Comparison of ENCODE assay signal across 28 cellular contexts in genomic region chr17:41503202-41503601, GRCh38. TPM values are rescaled to one million over a fixed set of nuclear protein-coding genes. Genes with fewer than 3 reads are reported as not detected.
DNase-seq lines count a peak whose midpoint lies in the region; ATAC-seq, FAIRE-seq and TF ChIP-seq lines count a peak whose summit lies in the region.
"Had no signal": no experiment of that assay in that cellular context is flagged by ENCODE, and none has a peak within 500 bp of the region (broad histone marks: within the 10 kb centered on the region; RNA-seq: fewer than 3 reads in every experiment).

No MANE protein-coding gene starts in this region.

- H4K20me1 ChIP-seq in IMR-90 (ENCODE audit: insufficient read depth, low read length) (no peaks in the 10 kb centered on the region), K562 (replicated peaks; ENCODE audit: control insufficient read depth, insufficient read depth, low read length) (no peaks in the 10 kb centered on the region)
- H4K20me1 ChIP-seq: BLaER1 treated with 17β-estradiol and CSF1 and Interleukin-3, amounts not matched to agents 10 nM and 100 nM had no signal

- H3K4me2 ChIP-seq in IMR-90 (ENCODE audit: low read depth, low read length) (no peak overlapping the region), K562 (ENCODE audit: insufficient read depth, low read length) (no peak overlapping the region)
- H3K4me2 ChIP-seq: BLaER1 treated with 17β-estradiol and CSF1 and Interleukin-3, amounts not matched to agents 10 nM and 100 nM had no signal

- TF ChIP-seq RAD21 in IMR-90 (IDR thresholded peaks at IDR 0.05; ENCODE audit: low read length) (no peak), K562 (CRISPR knock-in tag; conservative IDR thresholded peaks at IDR 0.05 in 1 of 2, IDR thresholded peaks at IDR 0.05 in 1 of 2) (no peak)

- no peak overlapping the region for H4K91ac ChIP-seq in IMR-90 (ENCODE audit: insufficient read depth, low read depth, low read length)

- no peak overlapping the region for H2BK20ac ChIP-seq in IMR-90 (ENCODE audit: low read depth, low read length)

- H4K8ac ChIP-seq in IMR-90 (ENCODE audit: low read depth in 2 of 2, low read length in 2 of 2): no peak overlapping the region

- H3K18ac ChIP-seq in IMR-90 (ENCODE audit: low read depth, low read length): no peak overlapping the region

- CTCF ChIA-PET in IMR-90 (lab: Yijun Ruan, JAX): interaction anchor here (1.0 to 1.5 kb wide), 2 partner anchors 45 to 160 kb away, joined by 3 to 4 read pairs; no protein-coding TSS in a partner anchor
- CTCF ChIA-PET in K562 (lab: Yijun Ruan, JAX; ENCODE audit: low intra/inter-chr PET ratio): no interaction called here
- CTCF ChIA-PET in HEK293T (lab: Yijun Ruan, JAX): interaction anchor here (1.1 kb wide), 1 partner anchor 160 kb away, joined by 3 read pairs; no protein-coding TSS in a partner anchor

- no peaks in the 10 kb centered on the region; the same call in 1 of the 2 replicates for H3K27me3 ChIP-seq in IMR-90 (ENCODE audit: control insufficient read depth, insufficient read depth, low read length)
- no peaks in the 10 kb centered on the region for H3K27me3 ChIP-seq in K562 (ENCODE audit: control insufficient read depth in 2 of 2, insufficient read depth in 2 of 2, low read length in 2 of 2)
- H3K27me3 ChIP-seq in esophagus squamous epithelium: peaks cover 0 to 7% (median 0%) of the 10 kb centered on the region in 4 donors
- H3K27me3 ChIP-seq in vagina: no peaks in the 10 kb centered on the region
- H3K27me3 ChIP-seq: BE2C; BLaER1 treated with 17β-estradiol and CSF1 and Interleukin-3, amounts not matched to agents 10 nM and 100 nM had no signal

- H2AK9ac ChIP-seq in IMR-90 (replicated peaks; ENCODE audit: low read depth, low read length, poor library complexity): no peak overlapping the region

- H2BK5ac ChIP-seq in IMR-90 (ENCODE audit: low read depth, low read length, poor library complexity, severe bottlenecking): no peak overlapping the region

- H2BK120ac ChIP-seq in IMR-90 (ENCODE audit: low read depth, low read length): no peak overlapping the region

- POLR2A ChIA-PET in IMR-90 (lab: Charles Lee; ENCODE audit: unreplicated experiment): no interaction called here
- POLR2A ChIA-PET in K562 (lab: Yijun Ruan, JAX): interaction anchor here (0.7 to 1.2 kb wide), 2 partner anchors 8 to 18 kb away, joined by 3 read pairs; no protein-coding TSS in a partner anchor
- POLR2A ChIA-PET in HEK293T (lab: Yijun Ruan, JAX): interaction anchor here (1.5 kb wide), 1 partner anchor 12 kb away, joined by 4 read pairs; no protein-coding TSS in a partner anchor

- TF ChIP-seq POLR2A in IMR-90 (IDR thresholded peaks at IDR 0.05; ENCODE audit: low read depth, low read length) (no peak), K562 (conservative IDR thresholded peaks at IDR 0.05) (no peak), esophagus squamous epithelium (IDR thresholded peaks at IDR 0.05) (no peak), vagina (IDR thresholded peaks at IDR 0.05) (no peak)

- no peak for TF ChIP-seq CTCF in IMR-90 (conservative IDR thresholded peaks at IDR 0.05; ENCODE audit: low read depth, low read length)
- no peak for TF ChIP-seq CTCF in K562 (IDR thresholded peaks at IDR 0.05 in 2 of 3, conservative IDR thresholded peaks at IDR 0.05 in 1 of 3; ENCODE audit: insufficient read depth in 2 of 3, low read depth in 1 of 3, low read length in 3 of 3)
- no peak for TF ChIP-seq CTCF in esophagus squamous epithelium (IDR thresholded peaks at IDR 0.05)
- TF ChIP-seq CTCF in vagina (IDR thresholded peaks at IDR 0.05): no peak

- H3K56ac ChIP-seq in IMR-90 (ENCODE audit: extremely low read depth, insufficient read depth, low read length): no peak overlapping the region

- no peak for TF ChIP-seq EP300 in K562 (IDR thresholded peaks at IDR 0.05; ENCODE audit: low read length)

- WGBS in IMR-90 (ENCODE audit: extremely low coverage in 2 of 2, insufficient read length in 1 of 2), 2 experiments: 100% methylated on average over 1 of the region's 9 CpGs; no CpG with 5 or more reads in 1 of the 2 experiments
- 85% methylated on average over 9 of the region's 9 CpGs for WGBS in K562 (ENCODE audit: insufficient coverage, low coverage, missing lambda C conversion rate)
- WGBS in esophagus squamous epithelium, 2 donors: 58 to 60% methylated on average over 3 to 8 of the region's 9 CpGs

- in situ Hi-C loops in IMR-90 (cut with MboI; ENCODE audit: low sequenced_read_pairs): no loop called here
- in situ Hi-C loops in K562 (cut with MboI): no loop called here

- FAIRE-seq in K562 (lab: Jason Lieb, UNC): no peak
- FAIRE-seq: A204.1, D721Med, GM12878, GM19239 had no signal

- no peak overlapping the region for H4K5ac ChIP-seq in IMR-90 (ENCODE audit: low read depth, low read length)

- H3K36me3 ChIP-seq in IMR-90 (ENCODE audit: control insufficient read depth, insufficient read depth, low read length) (no peaks in the 10 kb centered on the region), K562 (ENCODE audit: control insufficient read depth, insufficient read depth, low read length) (no peaks in the 10 kb centered on the region; the same call in 2 of the 3 replicates), esophagus squamous epithelium (peaks cover 0 to 42% (median 0%) of the 10 kb centered on the region in 3 donors), vagina (no peaks in the 10 kb centered on the region)
- H3K36me3 ChIP-seq: BE2C; BLaER1 treated with 17β-estradiol and CSF1 and Interleukin-3, amounts not matched to agents 10 nM and 100 nM had no signal

- no peak overlapping the region for H2BK15ac ChIP-seq in IMR-90 (ENCODE audit: low read depth, low read length)

- no peaks in the 10 kb centered on the region for H3K79me2 ChIP-seq in K562 (ENCODE audit: control insufficient read depth, insufficient read depth, low read length)

- no peak overlapping the region for H3K27ac ChIP-seq in IMR-90 (ENCODE audit: insufficient read depth, low read length)
- H3K27ac ChIP-seq in K562 (ENCODE audit: extremely low read depth, low read depth, low read length): no peak overlapping the region
- peak overlapping the region; percentile 39 to 92 (median 88) for H3K27ac ChIP-seq in esophagus squamous epithelium
- peak overlapping the region; percentile 47 for H3K27ac ChIP-seq in vagina
- H3K27ac ChIP-seq: 22Rv1; BLaER1 treated with 17β-estradiol and CSF1 and Interleukin-3, amounts not matched to agents 10 nM and 100 nM; GM23248 had no signal

- intact Hi-C loops in IMR-90 (cut with micrococcal nuclease) (no loop called here), K562 (cut with micrococcal nuclease) (no loop called here), esophagus squamous epithelium (cut with DNase I) (no loop called here), vagina (cut with DNase I) (no loop called here)

- no peak overlapping the region for H3K14ac ChIP-seq in IMR-90 (replicated peaks; ENCODE audit: low read depth, low read length)

- peak overlapping the region; percentile 55; the same call in 1 of the 2 replicates for H2AK5ac ChIP-seq in IMR-90 (ENCODE audit: low read depth, low read length)

- H3K9me1 ChIP-seq in IMR-90 (ENCODE audit: insufficient read depth, low read length) (peaks cover 13% of the 10 kb centered on the region), K562 (ENCODE audit: control insufficient read depth, insufficient read depth, low read length) (no peaks in the 10 kb centered on the region)

- H3K9ac ChIP-seq in IMR-90 (ENCODE audit: low read depth, low read length) (no peak overlapping the region), K562 (ENCODE audit: insufficient read depth in 1 of 2, low read depth in 2 of 2, low read length in 2 of 2) (no peak overlapping the region)
- H3K9ac ChIP-seq: BLaER1 treated with 17β-estradiol and CSF1 and Interleukin-3, amounts not matched to agents 10 nM and 100 nM; GM23248 had no signal

- BruUV-seq in IMR-90 (replicated peaks; lab: Mats Ljungman, UMichigan) (no TSS peak), K562 (replicated peaks; lab: Mats Ljungman, UMichigan) (no TSS peak)

- H3K23ac ChIP-seq in IMR-90 (ENCODE audit: low read depth, low read length): no peak overlapping the region

- H3K9me3 ChIP-seq in IMR-90 (ENCODE audit: control insufficient read depth, insufficient read depth, low read length) (no peaks in the 10 kb centered on the region), K562 (replicated peaks; ENCODE audit: control insufficient read depth, insufficient read depth, low read depth, low read length) (no peaks in the 10 kb centered on the region), esophagus squamous epithelium (no peaks in the 10 kb centered on the region), vagina (no peaks in the 10 kb centered on the region)
- H3K9me3 ChIP-seq: BE2C; BLaER1 treated with 17β-estradiol and CSF1 and Interleukin-3, amounts not matched to agents 10 nM and 100 nM had no signal

- ATAC-seq in IMR-90 (ENCODE audit: low read depth): no peak
- no peak for ATAC-seq in K562
- ATAC-seq: GM12878, HCT116 had no signal

- H3K4me1 ChIP-seq in IMR-90 (ENCODE audit: control insufficient read depth, insufficient read depth, low read length): peaks cover 16% of the 10 kb centered on the region
- H3K4me1 ChIP-seq in K562 (replicated peaks in 1 of 2; ENCODE audit: control insufficient read depth in 2 of 2, insufficient read depth in 2 of 2, low read length in 2 of 2): peaks cover 49 to 62% of the 10 kb centered on the region in 2 experiments
- H3K4me1 ChIP-seq in esophagus squamous epithelium: peaks cover 6 to 94% (median 32%) of the 10 kb centered on the region in 3 donors
- peaks cover 36% of the 10 kb centered on the region for H3K4me1 ChIP-seq in vagina

- H2AFZ ChIP-seq in IMR-90 (replicated peaks; ENCODE audit: low read length, poor library complexity) (no peak overlapping the region), K562 (ENCODE audit: low read depth, low read length) (no peak overlapping the region)
- H2AFZ ChIP-seq: GM23248 had no signal

- H3K79me1 ChIP-seq in IMR-90 (ENCODE audit: low read depth in 1 of 2, low read length in 2 of 2): no peaks in the 10 kb centered on the region

- no peak overlapping the region; the same call in 1 of the 2 replicates for H3K4ac ChIP-seq in IMR-90 (ENCODE audit: low read depth, low read length)

- H3K4me3 ChIP-seq in IMR-90 (ENCODE audit: insufficient read depth, low read depth, low read length) (no peak overlapping the region), K562 (no peak overlapping the region), esophagus squamous epithelium (peak overlapping the region; percentile 45 to 56 (median 53)), vagina (peak overlapping the region in 1 of 2 donors; percentile 30)
- H3K4me3 ChIP-seq: BLaER1 treated with 17β-estradiol and CSF1 and Interleukin-3, amounts not matched to agents 10 nM and 100 nM; GM12878; GM23248 had no signal

- dilution Hi-C loops in IMR-90 (cut with HindIII; ENCODE audit: low sequenced_read_pairs, unreplicated experiment): no loop called here

- DNase-seq in IMR-90 (no peak), K562 (ENCODE audit: extremely low read depth in 1 of 4, low spot score in 3 of 4) (no peak), esophagus squamous epithelium (lab: John Stamatoyannopoulos, UW) (no peak), vagina (ENCODE audit: extremely low spot score in 2 of 2) (no peak), ecto neural progenitor cell (ENCODE audit: low spot score) (no peak), SW480 (ENCODE audit: low spot score) (no peak), HEK293T (ENCODE audit: extremely low spot score) (no peak)
- DNase-seq: ACHN; AML-193; BE2C; CD4-positive, alpha-beta T cell; CD8-positive, alpha-beta memory T cell; DMS 273 treated with DMSO at 0.1 percent for 48 hours; DMS79; EL; GDM1; GM23248; H9; HFFc6 had no signal

RNA-seq across cellular contexts. Expression of gene KRT13, which starts 2.2 kb away (rescaled TPM):
- total RNA-seq in IMR-90 (2012; rRNA removed) (0.18 and 0.28 TPM in 2 replicates), K562 (2014; rRNA removed) (1.1 TPM in 1 of 2 replicates, not detected in the other), K562 (2014; rRNA removed; fragmentation: Illumina TruSeq; extraction: Trizol) (not detected in 2 replicates), K562 (2015; rRNA removed; fragmentation: Illumina TruSeq; extraction: Trizol) (0.11 TPM in 1 of 2 replicates, not detected in the other), K562 (2021) (0.22 TPM in 1 of 2 replicates, not detected in the other), esophagus squamous epithelium (over 10,000 TPM; 27,182 to 79,363 (median 33,601) TPM), vagina (10,968 TPM)
- polyA plus RNA-seq in IMR-90 (2012; rRNA removed) (0.56 and 0.60 TPM in 2 replicates), K562 (2011; rRNA removed) (0.16 and 0.26 TPM in 2 replicates), K562 (2014; fragmentation: Illumina TruSeq; extraction: Trizol) (0.30 TPM in 1 of 2 replicates, not detected in the other), K562 (2014; fragmentation: Nextera tagmentation; extraction: Ambion mirVana) (under 1 TPM in 1 of 2 experiments, not detected in 1; 0.13 TPM), K562 (2014; rRNA removed) (0.28 TPM in 1 of 2 replicates, not detected in the other)
- 0.42 and 0.44 TPM in 2 replicates for polyA plus RNA-seq in IMR-90 (2012; cell fraction: cytosol; rRNA removed)
- polyA plus RNA-seq in IMR-90 (2012; cell fraction: nucleus; rRNA removed; ENCODE audit: low replicate concordance): 0.61 and 0.87 TPM in 2 replicates
- 0.21 and 0.76 TPM in 2 replicates for total RNA-seq in K562 (2011; cell fraction: chromatin; rRNA removed; ENCODE audit: low replicate concordance)
- total RNA-seq in K562 (2011; cell fraction: nucleolus; rRNA removed): not detected in 2 replicates
- not detected in 2 replicates for total RNA-seq in K562 (2011; cell fraction: nucleoplasm; rRNA removed)
- polyA plus RNA-seq in K562 (2011; cell fraction: cytosol; rRNA removed): 0.48 and 0.58 TPM in 2 replicates
- polyA plus RNA-seq in K562 (2011; cell fraction: nucleus; rRNA removed): 0.93 and 3.3 TPM in 2 replicates
- polyA plus RNA-seq in K562 (2012): 0.17 and 0.36 TPM in 2 replicates
- polyA minus RNA-seq in K562 (2011; rRNA and poly(A)+ RNA removed): 0.15 and 0.28 TPM in 2 replicates
- polyA minus RNA-seq in K562 (2011; cell fraction: cytosol; rRNA and poly(A)+ RNA removed): not detected in 2 replicates
- polyA minus RNA-seq in K562 (2011; cell fraction: nucleus; rRNA and poly(A)+ RNA removed): 0.22 and 0.54 TPM in 2 replicates
- total RNA-seq: CD4-positive, alpha-beta T cell; CD8-positive, alpha-beta memory T cell; GM12878; GM23248; H4; H9; HFFc6 had no signal
- polyA plus RNA-seq: CD14-positive monocyte; CD8-positive, alpha-beta memory T cell; GM12878; GM23248 had no signal

RNA-seq across cellular contexts. Expression of gene KRT36, which starts 13.5 kb away (rescaled TPM):
- total RNA-seq in IMR-90 (2012; rRNA removed) (not detected in 2 replicates), K562 (2014; rRNA removed) (not detected in 2 replicates), K562 (2014; rRNA removed; fragmentation: Illumina TruSeq; extraction: Trizol) (not detected in 2 replicates), K562 (2015; rRNA removed; fragmentation: Illumina TruSeq; extraction: Trizol) (not detected in 2 replicates), K562 (2021) (not detected in 2 replicates), esophagus squamous epithelium (under 1 TPM in 1 of 4 donors, not detected in 3; 0.38 TPM), vagina (not detected)
- polyA plus RNA-seq in IMR-90 (2012; rRNA removed) (not detected in 2 replicates), K562 (2011; rRNA removed) (0.04 TPM in 2 replicates), K562 (2014; fragmentation: Illumina TruSeq; extraction: Trizol) (not detected in 2 replicates), K562 (2014; fragmentation: Nextera tagmentation; extraction: Ambion mirVana) (not detected), K562 (2014; rRNA removed) (not detected in 2 replicates)
- 0.03 TPM in 1 of 2 replicates, not detected in the other for polyA plus RNA-seq in IMR-90 (2012; cell fraction: cytosol; rRNA removed)
- polyA plus RNA-seq in IMR-90 (2012; cell fraction: nucleus; rRNA removed; ENCODE audit: low replicate concordance): not detected in 2 replicates
- total RNA-seq in K562 (2011; cell fraction: chromatin; rRNA removed; ENCODE audit: low replicate concordance): not detected in 2 replicates
- total RNA-seq in K562 (2011; cell fraction: nucleolus; rRNA removed): not detected in 2 replicates
- total RNA-seq in K562 (2011; cell fraction: nucleoplasm; rRNA removed): not detected in 2 replicates
- polyA plus RNA-seq in K562 (2011; cell fraction: cytosol; rRNA removed): 0.03 and 0.06 TPM in 2 replicates
- 0.20 TPM in 1 of 2 replicates, not detected in the other for polyA plus RNA-seq in K562 (2011; cell fraction: nucleus; rRNA removed)
- not detected in 2 replicates for polyA plus RNA-seq in K562 (2012)
- polyA minus RNA-seq in K562 (2011; rRNA and poly(A)+ RNA removed): not detected in 2 replicates
- not detected in 2 replicates for polyA minus RNA-seq in K562 (2011; cell fraction: cytosol; rRNA and poly(A)+ RNA removed)
- polyA minus RNA-seq in K562 (2011; cell fraction: nucleus; rRNA and poly(A)+ RNA removed): not detected in 2 replicates
- total RNA-seq: CD4-positive, alpha-beta T cell; CD8-positive, alpha-beta memory T cell; GM12878; GM23248; H4; H9; HFFc6 had no signal
- polyA plus RNA-seq: CD8-positive, alpha-beta memory T cell; GM12878; GM23248 had no signal

RNA-seq across cellular contexts. Expression of gene KRT15, which starts 15.5 kb away (rescaled TPM):
- total RNA-seq in IMR-90 (2012; rRNA removed) (2.9 and 3.6 TPM in 2 replicates), K562 (2014; rRNA removed) (0.37 and 2.4 TPM in 2 replicates), K562 (2014; rRNA removed; fragmentation: Illumina TruSeq; extraction: Trizol) (0.44 and 0.89 TPM in 2 replicates), K562 (2015; rRNA removed; fragmentation: Illumina TruSeq; extraction: Trizol) (0.29 and 0.68 TPM in 2 replicates), K562 (2021) (0.34 and 0.95 TPM in 2 replicates), esophagus squamous epithelium (1,000 to 10,000 TPM in 3 of 4 donors, 100 to 1,000 TPM in 1; 743 to 2,833 (median 2,484) TPM), vagina (931 TPM)
- polyA plus RNA-seq in IMR-90 (2012; rRNA removed) (5.3 and 7.6 TPM in 2 replicates), K562 (2011; rRNA removed) (2.1 and 4.4 TPM in 2 replicates), K562 (2014; fragmentation: Illumina TruSeq; extraction: Trizol) (0.49 and 1.1 TPM in 2 replicates), K562 (2014; fragmentation: Nextera tagmentation; extraction: Ambion mirVana) (under 1 TPM; 0.28 to 0.60 TPM), K562 (2014; rRNA removed) (0.56 and 2.0 TPM in 2 replicates)
- polyA plus RNA-seq in IMR-90 (2012; cell fraction: cytosol; rRNA removed): 3.4 and 3.7 TPM in 2 replicates
- 17.3 and 18.6 TPM in 2 replicates for polyA plus RNA-seq in IMR-90 (2012; cell fraction: nucleus; rRNA removed; ENCODE audit: low replicate concordance)
- total RNA-seq in K562 (2011; cell fraction: chromatin; rRNA removed; ENCODE audit: low replicate concordance): 2.1 and 4.1 TPM in 2 replicates
- 1.6 and 2.8 TPM in 2 replicates for total RNA-seq in K562 (2011; cell fraction: nucleolus; rRNA removed)
- total RNA-seq in K562 (2011; cell fraction: nucleoplasm; rRNA removed): 1.2 and 3.0 TPM in 2 replicates
- 1.7 and 2.4 TPM in 2 replicates for polyA plus RNA-seq in K562 (2011; cell fraction: cytosol; rRNA removed)
- polyA plus RNA-seq in K562 (2011; cell fraction: nucleus; rRNA removed): 1.9 and 8.5 TPM in 2 replicates
- 1.1 and 1.4 TPM in 2 replicates for polyA plus RNA-seq in K562 (2012)
- polyA minus RNA-seq in K562 (2011; rRNA and poly(A)+ RNA removed): 0.39 and 1.2 TPM in 2 replicates
- not detected in 2 replicates for polyA minus RNA-seq in K562 (2011; cell fraction: cytosol; rRNA and poly(A)+ RNA removed)
- 0.67 and 1.1 TPM in 2 replicates for polyA minus RNA-seq in K562 (2011; cell fraction: nucleus; rRNA and poly(A)+ RNA removed)
- total RNA-seq: CD4-positive, alpha-beta T cell; CD8-positive, alpha-beta memory T cell had no signal
- polyA plus RNA-seq: CD14-positive monocyte; CD8-positive, alpha-beta memory T cell had no signal

RNA-seq across cellular contexts. Expression of gene KRT35, which starts 22.3 kb away (rescaled TPM):
- not detected in 2 replicates for total RNA-seq in IMR-90 (2012; rRNA removed)
- not detected in 2 replicates for polyA plus RNA-seq in IMR-90 (2012; rRNA removed)
- polyA plus RNA-seq in IMR-90 (2012; cell fraction: cytosol; rRNA removed): not detected in 2 replicates
- not detected in 2 replicates for polyA plus RNA-seq in IMR-90 (2012; cell fraction: nucleus; rRNA removed; ENCODE audit: low replicate concordance)
- total RNA-seq in K562 (2011; cell fraction: chromatin; rRNA removed; ENCODE audit: low replicate concordance): not detected in 2 replicates
- not detected in 2 replicates for total RNA-seq in K562 (2011; cell fraction: nucleolus; rRNA removed)
- not detected in 2 replicates for total RNA-seq in K562 (2011; cell fraction: nucleoplasm; rRNA removed)
- not detected in 2 replicates for total RNA-seq in K562 (2014; rRNA removed)
- not detected in 2 replicates for total RNA-seq in K562 (2014; rRNA removed; fragmentation: Illumina TruSeq; extraction: Trizol)
- total RNA-seq in K562 (2015; rRNA removed; fragmentation: Illumina TruSeq; extraction: Trizol): not detected in 2 replicates
- total RNA-seq in K562 (2021): not detected in 2 replicates
- polyA plus RNA-seq in K562 (2011; rRNA removed): not detected in 2 replicates
- not detected in 2 replicates for polyA plus RNA-seq in K562 (2011; cell fraction: cytosol; rRNA removed)
- polyA plus RNA-seq in K562 (2011; cell fraction: nucleus; rRNA removed): not detected in 2 replicates
- not detected in 2 replicates for polyA plus RNA-seq in K562 (2012)
- not detected in 2 replicates for polyA plus RNA-seq in K562 (2014; fragmentation: Illumina TruSeq; extraction: Trizol)
- polyA plus RNA-seq in K562 (2014; fragmentation: Nextera tagmentation; extraction: Ambion mirVana): not detected
- polyA plus RNA-seq in K562 (2014; rRNA removed): not detected in 2 replicates
- polyA minus RNA-seq in K562 (2011; rRNA and poly(A)+ RNA removed): not detected in 2 replicates
- polyA minus RNA-seq in K562 (2011; cell fraction: cytosol; rRNA and poly(A)+ RNA removed): not detected in 2 replicates
- polyA minus RNA-seq in K562 (2011; cell fraction: nucleus; rRNA and poly(A)+ RNA removed): not detected in 2 replicates
- total RNA-seq in esophagus squamous epithelium: not detected
- not detected for total RNA-seq in vagina
- total RNA-seq: CD4-positive, alpha-beta T cell; CD8-positive, alpha-beta memory T cell; GM12878; GM23248; H4; H9; HFFc6 had no signal
- polyA plus RNA-seq: CD14-positive monocyte; CD8-positive, alpha-beta memory T cell; GM12878; GM23248 had no signal

RNA-seq across cellular contexts. Expression of gene KRT19, which starts 24.9 kb away (rescaled TPM):
- total RNA-seq in IMR-90 (2012; rRNA removed): 14.7 and 18.1 TPM in 2 replicates
- 12.0 and 12.5 TPM in 2 replicates for polyA plus RNA-seq in IMR-90 (2012; rRNA removed)
- polyA plus RNA-seq in IMR-90 (2012; cell fraction: cytosol; rRNA removed): 12.7 and 12.8 TPM in 2 replicates
- polyA plus RNA-seq in IMR-90 (2012; cell fraction: nucleus; rRNA removed; ENCODE audit: low replicate concordance): 5.0 and 8.4 TPM in 2 replicates
- total RNA-seq in K562 (2011; cell fraction: chromatin; rRNA removed; ENCODE audit: low replicate concordance): 25.0 and 82.2 TPM in 2 replicates
- 61.2 and 82.9 TPM in 2 replicates for total RNA-seq in K562 (2011; cell fraction: nucleolus; rRNA removed)
- 39.3 and 39.4 TPM in 2 replicates for total RNA-seq in K562 (2011; cell fraction: nucleoplasm; rRNA removed)
- 120 and 137 TPM in 2 replicates for total RNA-seq in K562 (2014; rRNA removed)
- 25.8 and 41.2 TPM in 2 replicates for total RNA-seq in K562 (2014; rRNA removed; fragmentation: Illumina TruSeq; extraction: Trizol)
- 91.7 and 92.6 TPM in 2 replicates for total RNA-seq in K562 (2015; rRNA removed; fragmentation: Illumina TruSeq; extraction: Trizol)
- 151 TPM in 2 replicates for total RNA-seq in K562 (2021)
- 96.3 and 121 TPM in 2 replicates for polyA plus RNA-seq in K562 (2011; rRNA removed)
- 119 and 275 TPM in 2 replicates for polyA plus RNA-seq in K562 (2011; cell fraction: cytosol; rRNA removed)
- 88.5 and 137 TPM in 2 replicates for polyA plus RNA-seq in K562 (2011; cell fraction: nucleus; rRNA removed)
- 152 and 175 TPM in 2 replicates for polyA plus RNA-seq in K562 (2012)
- 66.5 and 76.7 TPM in 2 replicates for polyA plus RNA-seq in K562 (2014; fragmentation: Illumina TruSeq; extraction: Trizol)
- 10 to 100 TPM; 18.5 to 21.5 TPM for polyA plus RNA-seq in K562 (2014; fragmentation: Nextera tagmentation; extraction: Ambion mirVana)
- 80.2 and 104 TPM in 2 replicates for polyA plus RNA-seq in K562 (2014; rRNA removed)
- polyA minus RNA-seq in K562 (2011; rRNA and poly(A)+ RNA removed): 67.1 and 116 TPM in 2 replicates
- polyA minus RNA-seq in K562 (2011; cell fraction: cytosol; rRNA and poly(A)+ RNA removed): 126 and 127 TPM in 2 replicates
- polyA minus RNA-seq in K562 (2011; cell fraction: nucleus; rRNA and poly(A)+ RNA removed): 31.4 and 35.8 TPM in 2 replicates
- 1,000 to 10,000 TPM in 2 of 4 donors, 100 to 1,000 TPM in 2; 589 to 1,442 (median 1,001) TPM for total RNA-seq in esophagus squamous epithelium
- 198 TPM for total RNA-seq in vagina
- total RNA-seq: CD4-positive, alpha-beta T cell; CD8-positive, alpha-beta memory T cell had no signal
- polyA plus RNA-seq: CD14-positive monocyte; CD8-positive, alpha-beta memory T cell had no signal

Comparison
In these comparisons a context has a peak if more than half of its experiments do, and no peak if none do; other contexts are left out.
1. H3K27ac ChIP-seq: peak in esophagus squamous epithelium (4 of 4) and vagina (single experiment); none in IMR-90 (single experiment) and K562 (single experiment).
2. H3K4me3 ChIP-seq: peak in esophagus squamous epithelium (4 of 4); none in IMR-90 (single experiment) and K562 (single experiment).
3. RNA of gene KRT13, which starts 2.2 kb away (total RNA-seq): 27,182 to 79,363 TPM in esophagus squamous epithelium and 10,968 TPM in vagina (single experiment); 0.11 to 1.1 TPM in K562 and 0.18 to 0.28 TPM in IMR-90; every median in the first group is over 1,000 times any median in the second.
4. RNA of gene KRT15, which starts 15.5 kb away (total RNA-seq): 743 to 2,833 TPM in esophagus squamous epithelium and 931 TPM in vagina (single experiment); 2.9 to 3.6 TPM in IMR-90 and 0.29 to 4.1 TPM in K562; every median in the first group is over 100 times any median in the second.